Comparison of ENCODE assay signal across 8 cellular contexts in genomic region chr5:90015584-90016018, GRCh38.
DNase-seq lines count a peak whose midpoint lies in the region; ATAC-seq, FAIRE-seq and TF ChIP-seq lines count a peak whose summit lies in the region.

No MANE protein-coding gene starts in this region.

- no peak overlapping the region for H3K4me3 ChIP-seq in hepatocyte

- no peaks in the 10 kb centered on the region for H3K9me2 ChIP-seq in hepatocyte (replicated peaks; ENCODE audit: insufficient read depth)

- no peak for TF ChIP-seq POLR2A in GM12892 (IDR thresholded peaks at IDR 0.05; ENCODE audit: low read depth, low read length)

- H3K4me3 Mint-ChIP-seq in immature natural killer cell: no peak overlapping the region

- in situ Hi-C loops in KBM-7 (cut with MboI; ENCODE audit: low pct_unique_long_range_greater_than_20kb, low sequenced_read_pairs): no loop called here

- WGBS in hepatocyte (ENCODE audit: low lambda C conversion rate, missing lambda C conversion rate): 19% methylated on average over 3 of the region's 3 CpGs

- no peak for TF ChIP-seq CTCF in hepatocyte (IDR thresholded peaks at IDR 0.05; ENCODE audit: poor library complexity)

- H3K4me1 ChIP-seq in hepatocyte (ENCODE audit: insufficient read depth): no peaks in the 10 kb centered on the region

- H3K36me3 ChIP-seq in hepatocyte (replicated peaks; ENCODE audit: insufficient read depth, low read depth): no peaks in the 10 kb centered on the region

- H3K9me3 Mint-ChIP-seq in immature natural killer cell: peaks cover 0 to 11% (median 5%) of the 10 kb centered on the region in 6 donors

- H3K27ac ChIP-seq in hepatocyte: no peak overlapping the region

- FAIRE-seq in GM12892 (lab: Jason Lieb, UNC): peak; percentile 95

- no peaks in the 10 kb centered on the region for H4K20me1 ChIP-seq in hepatocyte (ENCODE audit: insufficient read depth, poor library complexity, severe bottlenecking)

- no peak overlapping the region for H3K27ac Mint-ChIP-seq in immature natural killer cell

- no peaks in the 10 kb centered on the region for H3K4me1 Mint-ChIP-seq in immature natural killer cell

- H2AFZ ChIP-seq in hepatocyte: no peak overlapping the region

- no peaks in the 10 kb centered on the region for H3K27me3 ChIP-seq in hepatocyte

- H3K27me3 Mint-ChIP-seq in immature natural killer cell (ENCODE audit: low read depth in 3 of 3): peaks cover 0 to 5% (median 1%) of the 10 kb centered on the region in 3 donors

- no peaks in the 10 kb centered on the region for H3K36me3 Mint-ChIP-seq in immature natural killer cell

- ATAC-seq in GM21825 (IDR thresholded peaks at IDR 0.05; ENCODE audit: unreplicated experiment): peak; percentile 91

- H3K4me2 ChIP-seq in hepatocyte: peak overlapping the region; percentile 9

- no peak for DNase-seq in GM12892 (ENCODE audit: insufficient read length)
- DNase-seq in KBM-7: peak; percentile 25
- DNase-seq in hepatocyte (ENCODE audit: low spot score): peak; percentile 7
- no peak for DNase-seq in NCI-H2196 (lab: John Stamatoyannopoulos, UW; ENCODE audit: unreplicated experiment)
- no peak for DNase-seq in NCI-H446 treated with DMSO at 0.1 percent for 48 hours (lab: John Stamatoyannopoulos, UW)
- DNase-seq in immature natural killer cell: no peak
- DNase-seq in amygdala (lab: John Stamatoyannopoulos, UW): no peak

- no peaks in the 10 kb centered on the region for H3K9me3 ChIP-seq in hepatocyte (ENCODE audit: low read depth)

- no peaks in the 10 kb centered on the region for H3K79me2 ChIP-seq in hepatocyte

Comparison
In these comparisons a context has a peak if more than half of its experiments do, and no peak if none do; other contexts are left out.
1. DNase-seq: peak in KBM-7 (single experiment) and hepatocyte (single experiment); none in GM12892 (single experiment), NCI-H2196 (single experiment), NCI-H446 treated with DMSO at 0.1 percent for 48 hours (single experiment), immature natural killer cell (0 of 3) and amygdala (0 of 56).